ENCODE assay signal across 32 cellular contexts in genomic region chr18:37536646-37537045, GRCh38. TPM values are rescaled to one million over a fixed set of nuclear protein-coding genes. Genes with fewer than 3 reads are reported as not detected.
"Had no signal": no experiment of that assay in that cellular context is flagged by ENCODE, and none has a peak within 500 bp of the region (broad histone marks: within the 10 kb centered on the region; RNA-seq: fewer than 3 reads in every experiment).

No MANE protein-coding gene starts in this region.

- H3K9me3 Mint-ChIP-seq: immature natural killer cell; nephron; neural crest cell; stimulated activated naive B cell treated with anti-CD40 and anti-IgM and Interleukin-4, amounts not matched to agents 10 μg/mL and 1 μg/mL and 100 μg/mL, for 72 hours had no signal

- H3K9ac ChIP-seq: parathyroid adenoma had no signal

- H3K4me1 Mint-ChIP-seq: immature natural killer cell had no signal

- H3K36me3 ChIP-seq: left lung, lower lobe of right lung, neutrophil, right atrium auricular region, right lobe of liver, stomach, thyroid gland, transverse colon, upper lobe of left lung, vagina had no signal

- H3K4me2 ChIP-seq: smooth muscle cell had no signal

- H3K27ac Mint-ChIP-seq: immature natural killer cell; nephron; stimulated activated naive B cell treated with anti-CD40 and anti-IgM and Interleukin-4, amounts not matched to agents 10 μg/mL and 1 μg/mL and 100 μg/mL, for 72 hours had no signal

- H3K4me3 Mint-ChIP-seq: immature natural killer cell; naive thymus-derived CD8-positive, alpha-beta T cell; nephron; neural crest cell; stimulated activated naive B cell treated with anti-CD40 and anti-IgM and Interleukin-4, amounts not matched to agents 10 μg/mL and 1 μg/mL and 100 μg/mL, for 72 hours had no signal

- H3K9me3 ChIP-seq: left lung, lower lobe of right lung, neutrophil, right atrium auricular region, right lobe of liver, stomach, testis, thyroid gland, transverse colon, upper lobe of left lung, vagina had no signal

- H2AFZ ChIP-seq: parathyroid adenoma had no signal

- H3K4me3 ChIP-seq: left lung, lower lobe of right lung, right atrium auricular region, right lobe of liver, smooth muscle cell, stomach, testis, thyroid gland, transverse colon, upper lobe of left lung, vagina had no signal

- H3K27ac ChIP-seq: left lung, lower lobe of right lung, neutrophil, parathyroid adenoma, right atrium auricular region, right lobe of liver, stomach, testis, thyroid gland, transverse colon, upper lobe of left lung, vagina had no signal

- H3K4me1 ChIP-seq: left lung, lower lobe of right lung, parathyroid adenoma, right lobe of liver, testis, thyroid gland, transverse colon, vagina had no signal

- ATAC-seq: left colon; lower lobe of right lung; naive thymus-derived CD8-positive, alpha-beta T cell; right lobe of liver; stimulated activated naive B cell treated with anti-CD40 and anti-IgM and Interleukin-4, amounts not matched to agents 10 μg/mL and 1 μg/mL and 100 μg/mL, for 72 hours; stimulated activated naive CD8-positive, alpha-beta T cell treated with anti-CD3 and anti-CD28 coated beads, Interleukin-15, Interleukin-2, amounts not matched to agents 100 U/mL and 50 U/mL, for 24 hours had no signal

- H3K27me3 ChIP-seq: testis, thyroid gland, vagina had no signal

- H3K36me3 Mint-ChIP-seq: immature natural killer cell; naive thymus-derived CD8-positive, alpha-beta T cell; stimulated activated naive B cell treated with anti-CD40 and anti-IgM and Interleukin-4, amounts not matched to agents 10 μg/mL and 1 μg/mL and 100 μg/mL, for 72 hours had no signal

- DNase-seq: immature natural killer cell; kidney; left colon; left lung; lower lobe of right lung; naive thymus-derived CD8-positive, alpha-beta T cell; occipital lobe; right lobe of liver; stimulated activated CD4-positive, alpha-beta T cell treated with anti-CD3 and anti-CD28 coated beads, Interleukin-12 subunit alpha, Interleukin-12 subunit beta, amount 100 ng/mL, for 4 hours; stimulated activated CD4-positive, alpha-beta T cell treated with anti-CD3 and anti-CD28 coated beads, Interleukin-15, amount 100 ng/mL, for 24 hours; stimulated activated CD4-positive, alpha-beta T cell treated with anti-CD3 and anti-CD28 coated beads, Interleukin-2, amount 100 ng/mL, for 24 hours; stimulated activated CD4-positive, alpha-beta T cell treated with anti-CD3 and anti-CD28 coated beads, Interleukin-4, amount 100 ng/mL, for 1 hour; stimulated activated naive B cell treated with anti-CD40 and anti-IgM and Interleukin-4, amounts not matched to agents 10 μg/mL and 1 μg/mL and 100 μg/mL, for 72 hours; stimulated activated naive CD8-positive, alpha-beta T cell treated with anti-CD3 and anti-CD28 coated beads, Interleukin-15, Interleukin-2, amounts not matched to agents 100 U/mL and 50 U/mL, for 24 hours; stomach; testis; thyroid gland; transverse colon; upper lobe of left lung had no signal

RNA-seq across cellular contexts. Expression of gene CELF4, which starts 29.0 kb away (rescaled TPM):
- total RNA-seq: naive thymus-derived CD8-positive, alpha-beta T cell; osteocyte; posterior vena cava; pulmonary artery endothelial cell; renal cortical epithelial cell; skeletal muscle tissue had no signal
- polyA plus RNA-seq: mammary epithelial cell, smooth muscle cell had no signal
